ENCODE assay signal across 27 cellular contexts in the genomic region with DNA sequence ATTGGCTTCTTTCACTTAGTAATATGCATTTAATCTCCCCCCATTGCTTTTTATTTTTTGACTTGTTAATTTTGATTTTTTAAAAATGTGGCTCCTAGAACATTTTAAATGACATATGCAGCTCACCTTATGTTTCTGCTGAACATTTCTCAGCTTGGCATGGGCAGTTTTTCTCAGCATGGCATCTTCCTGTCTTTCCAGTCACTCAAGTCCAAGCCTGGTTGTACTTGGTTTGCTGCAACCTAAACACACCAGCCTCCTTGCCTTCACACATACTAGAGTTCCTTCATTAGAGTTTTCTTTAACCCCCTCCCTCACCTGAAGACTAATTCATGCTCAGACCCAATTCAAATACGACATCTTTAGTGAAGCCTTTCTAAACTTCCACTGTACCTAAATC.
DNase-seq lines count a peak whose midpoint lies in the region; ATAC-seq and TF ChIP-seq lines count a peak whose summit lies in the region.
"Had no signal": no experiment of that assay in that cellular context is flagged by ENCODE, and none has a peak within 500 bp of the region (broad histone marks: within the 10 kb centered on the region; RNA-seq: fewer than 3 reads in every experiment).

No MANE protein-coding gene starts in this region.

- no peak overlapping the region for H3K4me3 Mint-ChIP-seq in endothelial cell (ENCODE audit: unreplicated experiment)
- H3K4me3 Mint-ChIP-seq: stimulated activated effector memory CD8-positive, alpha-beta T cell treated with anti-CD3 and anti-CD28 coated beads, Interleukin-12 subunit alpha, Interleukin-12 subunit beta, amount 100 ng/mL, for 72 hours had no signal

- intact Hi-C loops in left ventricle myocardium inferior (cut with micrococcal nuclease) (loop anchor here (5.0 kb wide), 1 partner anchor 54 kb away; no protein-coding TSS in a partner anchor), Right ventricle myocardium superior (cut with DNase I) (loop anchor here (5.0 kb wide), 1 partner anchor 106 kb away; no protein-coding TSS in a partner anchor), esophagus muscularis mucosa (cut with DNase I) (loop anchor here (5.0 kb wide), 2 partner anchors 86 to 106 kb away; a partner anchor contains a TSS)

- no peak overlapping the region for H4K12ac ChIP-seq in trophoblast cell (ENCODE audit: low read depth, low read length)

- peak overlapping the region; percentile 81 for H3K23ac ChIP-seq in trophoblast cell (ENCODE audit: low read length)

- H2AFZ ChIP-seq in trophoblast cell (ENCODE audit: insufficient read depth, low read length, poor library complexity): no peak overlapping the region
- H2AFZ ChIP-seq: PC-9 had no signal

- no peak for TF ChIP-seq EP300 in esophagus muscularis mucosa (IDR thresholded peaks at IDR 0.05)

- no peak overlapping the region for H3K14ac ChIP-seq in trophoblast cell (ENCODE audit: low read length)

- peak overlapping the region; percentile 85 for H3K27ac ChIP-seq in left ventricle myocardium inferior (replicated peaks)
- peak overlapping the region in 3 of 4 donors; percentile 71 to 75 (median 73) for H3K27ac ChIP-seq in esophagus muscularis mucosa (replicated peaks in 1 of 4)
- no peak overlapping the region for H3K27ac ChIP-seq in trophoblast cell (ENCODE audit: low read depth, low read length)
- H3K27ac ChIP-seq: PC-9, SJCRH30 had no signal

- no peaks in the 10 kb centered on the region for H3K36me3 Mint-ChIP-seq in endothelial cell (ENCODE audit: low read depth, unreplicated experiment)
- H3K36me3 Mint-ChIP-seq: CD8-positive, alpha-beta T cell; stimulated activated effector memory CD8-positive, alpha-beta T cell treated with anti-CD3 and anti-CD28 coated beads, Interleukin-12 subunit alpha, Interleukin-12 subunit beta, amount 100 ng/mL, for 72 hours had no signal

- ATAC-seq in Right ventricle myocardium superior (ENCODE audit: poor library complexity): no peak
- ATAC-seq in HG03354 (IDR thresholded peaks at IDR 0.05; ENCODE audit: poor library complexity, severe bottlenecking, unreplicated experiment): no peak
- no peak for ATAC-seq in GM21717 (IDR thresholded peaks at IDR 0.05; ENCODE audit: unreplicated experiment)
- ATAC-seq: stimulated activated effector memory CD8-positive, alpha-beta T cell treated with anti-CD3 and anti-CD28 coated beads, Interleukin-12 subunit alpha, Interleukin-12 subunit beta, amount 100 ng/mL, for 72 hours had no signal

- no peak overlapping the region for H2BK12ac ChIP-seq in trophoblast cell (ENCODE audit: low read length)

- peaks cover 1% of the 10 kb centered on the region for H3K27me3 Mint-ChIP-seq in endothelial cell (ENCODE audit: unreplicated experiment)
- H3K27me3 Mint-ChIP-seq: activated CD8-positive, alpha-beta T cell treated with anti-CD3 and anti-CD28 coated beads for 36 hours; activated naive CD8-positive, alpha-beta T cell treated with anti-CD3 and anti-CD28 coated beads, Interleukin-2, amount 10 ng/mL, durations not matched to agents 7 days and 5 days had no signal

- TF ChIP-seq CTCF in left ventricle myocardium inferior (IDR thresholded peaks at IDR 0.05; ENCODE audit: borderline replicate concordance) (no peak), esophagus muscularis mucosa (IDR thresholded peaks at IDR 0.05) (no peak), endothelial cell (IDR thresholded peaks at IDR 0.05; ENCODE audit: unreplicated experiment) (no peak)

- TF ChIP-seq POLR2A in esophagus muscularis mucosa (IDR thresholded peaks at IDR 0.05; ENCODE audit: low read depth): no peak

- no peak overlapping the region for H2BK5ac ChIP-seq in trophoblast cell (ENCODE audit: low read depth, low read length, poor library complexity)

- H3K9me3 ChIP-seq in left ventricle myocardium inferior (replicated peaks) (no peaks in the 10 kb centered on the region), esophagus muscularis mucosa (no peaks in the 10 kb centered on the region), trophoblast cell (ENCODE audit: insufficient read depth, low read depth, low read length) (no peaks in the 10 kb centered on the region)
- H3K9me3 ChIP-seq: SJCRH30, testis had no signal

- H3K4me2 ChIP-seq in trophoblast cell (ENCODE audit: low read length): no peak overlapping the region

- no peak overlapping the region for H3K9ac ChIP-seq in trophoblast cell (ENCODE audit: low read length)

- no peaks in the 10 kb centered on the region for H3K79me2 ChIP-seq in trophoblast cell (ENCODE audit: control insufficient read depth, insufficient read depth, low read length, poor library complexity)

- H2AK5ac ChIP-seq in trophoblast cell (ENCODE audit: low read length): no peak overlapping the region

- no peaks in the 10 kb centered on the region for H3K36me3 ChIP-seq in left ventricle myocardium inferior
- no peaks in the 10 kb centered on the region for H3K36me3 ChIP-seq in esophagus muscularis mucosa
- no peaks in the 10 kb centered on the region for H3K36me3 ChIP-seq in trophoblast cell (ENCODE audit: control insufficient read depth in 1 of 2, insufficient read depth in 2 of 2, low read length in 2 of 2)
- H3K36me3 ChIP-seq: brain microvascular endothelial cell, SJCRH30 had no signal

- H3K27ac Mint-ChIP-seq in endothelial cell (ENCODE audit: unreplicated experiment): no peak overlapping the region
- H3K27ac Mint-ChIP-seq: stimulated activated effector memory CD8-positive, alpha-beta T cell treated with anti-CD3 and anti-CD28 coated beads, Interleukin-12 subunit alpha, Interleukin-12 subunit beta, amount 100 ng/mL, for 72 hours had no signal

- H4K8ac ChIP-seq in trophoblast cell (ENCODE audit: low read depth, low read length): no peak overlapping the region

- H3K27me3 ChIP-seq in left ventricle myocardium inferior (ENCODE audit: low read depth) (no peaks in the 10 kb centered on the region), esophagus muscularis mucosa (no peaks in the 10 kb centered on the region), trophoblast cell (ENCODE audit: insufficient read depth, low read length) (no peaks in the 10 kb centered on the region)
- H3K27me3 ChIP-seq: brain microvascular endothelial cell, SJCRH30, testis had no signal

- 100% methylated on average over 1 of the region's 1 CpG for WGBS in esophagus muscularis mucosa
- no CpG with 5 or more reads among the region's 1 CpG for WGBS in trophoblast cell (ENCODE audit: extremely low coverage, insufficient coverage, insufficient read length)

- H3K4ac ChIP-seq in trophoblast cell (ENCODE audit: low read depth, low read length): no peak overlapping the region

- H2BK120ac ChIP-seq in trophoblast cell (ENCODE audit: insufficient read depth, low read length, poor library complexity): no peak overlapping the region

- H3K4me1 Mint-ChIP-seq in endothelial cell (ENCODE audit: unreplicated experiment): peaks cover 15% of the 10 kb centered on the region

- H3K4me1 ChIP-seq in left ventricle myocardium inferior (peaks cover 73% of the 10 kb centered on the region), esophagus muscularis mucosa (peaks cover 52 to 66% (median 53%) of the 10 kb centered on the region in 4 donors), trophoblast cell (ENCODE audit: control insufficient read depth in 1 of 2, insufficient read depth in 2 of 2, low read length in 2 of 2) (peaks cover 0 to 3% of the 10 kb centered on the region in 2 experiments)

- no peak overlapping the region for H3K18ac ChIP-seq in trophoblast cell (ENCODE audit: low read length)

- no peak overlapping the region for H3K4me3 ChIP-seq in left ventricle myocardium inferior
- no peak overlapping the region for H3K4me3 ChIP-seq in esophagus muscularis mucosa
- H3K4me3 ChIP-seq in trophoblast cell (ENCODE audit: low read depth, low read length): no peak overlapping the region
- H3K4me3 ChIP-seq: coronary artery, PC-9, SJCRH30, testis had no signal

- no peaks in the 10 kb centered on the region for H3K79me1 ChIP-seq in trophoblast cell (ENCODE audit: low read length)

- DNase-seq in left ventricle myocardium inferior (no peak), Right ventricle myocardium superior (no peak), esophagus muscularis mucosa (ENCODE audit: extremely low spot score) (no peak), trophoblast cell (no peak), amygdala (lab: John Stamatoyannopoulos, UW) (no peak), endothelial cell (ENCODE audit: low spot score) (no peak)
- DNase-seq: 8988T; activated effector memory CD4-positive, alpha-beta T cell treated with Interleukin-2 at 50 U/mL for 16 hours; activated naive CD8-positive, alpha-beta T cell treated with anti-CD3 and anti-CD28 coated beads, Interleukin-2, amount 10 ng/mL, durations not matched to agents 7 days and 5 days; activated T-cell treated with anti-CD3 and anti-CD28 coated beads for 4 hours; brain microvascular endothelial cell; CD8-positive, alpha-beta T cell; DMS 273 treated with DMSO at 0.1 percent for 48 hours; kidney glomerular epithelial cell; MM.1S; NCI-H1417 treated with DMSO at 0.1 percent for 48 hours; NCI-H446 treated with DMSO at 0.1 percent for 48 hours; NK-92 treated with Interleukin-12 subunit alpha and Interleukin-12 subunit beta, amount 100 ng/mL, for 24 hours; PC-9; SJCRH30; T-helper 1 cell; testis had no signal

- no peaks in the 10 kb centered on the region for H3K9me3 Mint-ChIP-seq in endothelial cell (ENCODE audit: unreplicated experiment)
- H3K9me3 Mint-ChIP-seq: activated CD8-positive, alpha-beta T cell treated with anti-CD3 and anti-CD28 coated beads for 36 hours; activated naive CD8-positive, alpha-beta T cell treated with anti-CD3 and anti-CD28 coated beads, Interleukin-2, amount 10 ng/mL, durations not matched to agents 7 days and 5 days; CD8-positive, alpha-beta T cell; stimulated activated effector memory CD8-positive, alpha-beta T cell treated with anti-CD3 and anti-CD28 coated beads, Interleukin-12 subunit alpha, Interleukin-12 subunit beta, amount 100 ng/mL, for 72 hours had no signal

- no peak overlapping the region for H4K91ac ChIP-seq in trophoblast cell (ENCODE audit: low read depth, low read length)
